ENCODE assay signal across 9 cellular contexts in genomic region chr11:33801821-33802413, GRCh38. TPM values are rescaled to one million over a fixed set of nuclear protein-coding genes. Genes with fewer than 3 reads are reported as not detected.
DNase-seq lines count a peak whose midpoint lies in the region; ATAC-seq, FAIRE-seq and TF ChIP-seq lines count a peak whose summit lies in the region.
"Had no signal": no experiment of that assay in that cellular context is flagged by ENCODE, and none has a peak within 500 bp of the region (broad histone marks: within the 10 kb centered on the region; RNA-seq: fewer than 3 reads in every experiment).

No MANE protein-coding gene starts in this region.

- no peaks in the 10 kb centered on the region for H3K27me3 ChIP-seq in SJCRH30

- peak; percentile 51 for ATAC-seq in left ventricle myocardium superior
- no peak for ATAC-seq in HG02870 (IDR thresholded peaks at IDR 0.05; ENCODE audit: unreplicated experiment)

- intact Hi-C loops in left ventricle myocardium superior (cut with micrococcal nuclease), result no loop called here

- DNase-seq in H54 (ENCODE audit: insufficient read length, low spot score) (no peak), SJCRH30 (no peak), left ventricle myocardium superior (no peak), skeletal muscle cell (ENCODE audit: low read depth) (no peak), NCI-H2107 treated with DMSO at 0.1 percent for 48 hours (lab: John Stamatoyannopoulos, UW; ENCODE audit: unreplicated experiment) (no peak), OCI-M2 (lab: John Stamatoyannopoulos, UW; ENCODE audit: unreplicated experiment) (no peak), dermis blood vessel endothelial cell (no peak)

- no peaks in the 10 kb centered on the region for H3K36me3 ChIP-seq in SJCRH30

- TF ChIP-seq POLR2A in H54 (IDR thresholded peaks at IDR 0.05; ENCODE audit: low read depth, low read length), result no peak

- FAIRE-seq in H54 (lab: Jason Lieb, UNC), result peak; percentile 6
- FAIRE-seq: islet of Langerhans had no signal

- H3K4me3 ChIP-seq in SJCRH30, result peak overlapping the region; percentile 56
- peak overlapping the region; percentile 48 for H3K4me3 ChIP-seq in skeletal muscle cell (ENCODE audit: low read depth, low read length)

- H3K27ac ChIP-seq in SJCRH30, result peak overlapping the region; percentile 7; the same call in 1 of the 2 replicates

- H3K9me3 ChIP-seq in SJCRH30 (replicated peaks), result no peaks in the 10 kb centered on the region

- peaks cover 9% of the 10 kb centered on the region; the same call in 1 of the 2 replicates for H3K4me1 ChIP-seq in SJCRH30

RNA-seq across cellular contexts. Expression of gene FBXO3, which starts 27.6 kb away (rescaled TPM):
- total RNA-seq in SJCRH30 (2014; rRNA removed; shearing (Covaris generic)), result 26.2 and 30.4 TPM in 2 replicates
- 53.3 TPM for total RNA-seq in left ventricle myocardium superior
- total RNA-seq in dermis blood vessel endothelial cell, result 50.5 and 56.8 TPM in 2 replicates
